In the genomic region with DNA sequence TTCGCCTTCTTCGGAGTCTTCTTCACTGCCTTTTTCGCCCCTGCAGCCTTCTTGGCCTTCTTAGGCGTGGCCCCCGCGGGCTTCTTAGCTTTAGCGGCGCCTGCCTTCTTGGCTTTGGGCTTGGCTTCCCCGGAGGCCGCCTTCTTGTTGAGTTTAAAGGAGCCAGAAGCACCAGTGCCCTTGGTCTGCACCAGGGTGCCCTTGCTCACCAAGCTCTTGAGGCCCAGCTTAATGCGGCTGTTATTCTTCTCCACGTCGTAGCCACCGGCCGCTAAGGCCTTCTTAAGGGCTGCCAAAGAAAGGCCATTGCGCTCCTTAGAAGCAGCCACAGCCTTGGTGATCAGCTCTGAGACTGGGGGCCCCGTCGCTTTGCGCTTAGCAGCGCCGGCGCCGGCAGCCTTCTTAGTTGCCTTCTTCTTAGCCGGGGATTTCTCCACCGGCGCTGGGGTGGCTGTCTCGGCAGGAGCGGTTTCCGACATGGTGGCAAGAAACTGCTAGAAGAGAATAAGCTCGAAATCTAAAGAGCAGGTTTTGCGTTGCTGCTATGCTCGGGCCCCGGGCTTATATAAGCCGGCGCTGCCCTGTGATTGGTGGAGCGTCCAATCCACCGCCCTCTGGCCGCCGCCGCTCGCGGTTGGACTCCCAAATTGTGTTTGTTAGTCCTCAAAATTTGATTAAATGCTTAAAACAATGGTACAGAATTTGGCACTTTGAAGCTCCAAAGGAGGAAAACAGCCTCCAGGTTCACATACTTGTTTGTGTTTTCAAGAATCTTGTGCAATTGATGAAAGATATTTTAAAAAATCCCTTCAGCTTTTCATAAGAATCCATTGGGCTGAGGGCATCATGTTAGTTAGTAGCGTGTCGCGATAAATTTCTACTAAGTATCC, we compare ENCODE assay signal across 8 cellular contexts. TPM values are rescaled to one million over a fixed set of nuclear protein-coding genes. Genes with fewer than 3 reads are reported as not detected.
DNase-seq lines count a peak whose midpoint lies in the region; ATAC-seq and TF ChIP-seq lines count a peak whose summit lies in the region.

No MANE protein-coding gene starts in this region.

- H3K9me3 ChIP-seq in neuron (ENCODE audit: low read length) (no peaks in the 10 kb centered on the region), upper lobe of right lung (no peaks in the 10 kb centered on the region)

- H2AFZ ChIP-seq in neuron (ENCODE audit: low read depth, low read length): peak overlapping the region; percentile 79

- peak overlapping the region; percentile 17 for H3K4me3 ChIP-seq in HL-60 (replicated peaks; ENCODE audit: insufficient read depth, low read length)
- H3K4me3 ChIP-seq in neuron (ENCODE audit: low read length): peak overlapping the region; percentile 67
- peak overlapping the region; percentile 70 for H3K4me3 ChIP-seq in upper lobe of right lung

- H3K27me3 ChIP-seq in HL-60 (ENCODE audit: insufficient read depth, poor library complexity, severe bottlenecking) (no peaks in the 10 kb centered on the region), neuron (ENCODE audit: insufficient read depth, low read length) (no peaks in the 10 kb centered on the region), upper lobe of right lung (peaks cover 40% of the 10 kb centered on the region)

- H3K4me1 ChIP-seq in neuron (ENCODE audit: insufficient read depth, low read length) (peaks cover 15% of the 10 kb centered on the region), upper lobe of right lung (peaks cover 29% of the 10 kb centered on the region)

- H3K36me3 ChIP-seq in neuron (ENCODE audit: insufficient read depth, low read length): no peaks in the 10 kb centered on the region
- H3K36me3 ChIP-seq in upper lobe of right lung: no peaks in the 10 kb centered on the region

- TF ChIP-seq POLR2A in GM15510 (IDR thresholded peaks at IDR 0.05; ENCODE audit: borderline replicate concordance, extremely low read depth, insufficient read length): peak; percentile 97

- DNase-seq in HL-60 (ENCODE audit: low read depth in 1 of 2, low spot score in 1 of 2) (peak in 1 of 2 experiments; percentile 86), OCI-M1 (lab: John Stamatoyannopoulos, UW) (peak; percentile 99), fibroblast of the conjunctiva (ENCODE audit: low read depth) (peak; percentile 82), upper lobe of right lung (peak; percentile 87)
- peak; percentile 39 to 45 for DNase-seq in activated T-helper 1 cell treated with anti-CD3 and anti-CD28 coated beads, Interleukin-2, amount 50 U/mL, for 16 hours (ENCODE audit: low read depth in 1 of 2, low spot score in 1 of 2)

- peak overlapping the region; percentile 95 for H3K27ac ChIP-seq in HL-60 (replicated peaks)
- no peak overlapping the region for H3K27ac ChIP-seq in upper lobe of right lung

- TF ChIP-seq CTCF in HL-60 (IDR thresholded peaks at IDR 0.05; ENCODE audit: insufficient read depth, low read length): no peak
- TF ChIP-seq CTCF in upper lobe of right lung (IDR thresholded peaks at IDR 0.05): no peak

- intact Hi-C loops in upper lobe of right lung (cut with DNase I): no loop called here

- peak; percentile 55 for ATAC-seq in upper lobe of right lung
- no peak for ATAC-seq in GM19328 (IDR thresholded peaks at IDR 0.05; ENCODE audit: unreplicated experiment)

RNA-seq across cellular contexts. Expression of a gene that starts 44.9 kb away (rescaled TPM):
- not detected for total RNA-seq in upper lobe of right lung

Comparison
In these comparisons a context has a peak if more than half of its experiments do, and no peak if none do; other contexts are left out.
1. H3K4me3 ChIP-seq: peak in every context shown above with its lines; median percentile 70 in upper lobe of right lung; 67 in neuron; 17 in HL-60.